In genomic region chr10:117160567-117160966, GRCh38 we compare ENCODE assay signal across 30 cellular contexts. TPM values are rescaled to one million over a fixed set of nuclear protein-coding genes. Genes with fewer than 3 reads are reported as not detected.
"Had no signal": no experiment of that assay in that cellular context is flagged by ENCODE, and none has a peak within 500 bp of the region (broad histone marks: within the 10 kb centered on the region; RNA-seq: fewer than 3 reads in every experiment).

No MANE protein-coding gene starts in this region.

- H3K9me3 ChIP-seq: lower lobe of right lung, ovary, sigmoid colon, spleen, tibial nerve, uterus had no signal

- FAIRE-seq: keratinocyte, small intestine had no signal

- ATAC-seq: left cardiac atrium; left lobe of liver; left ventricle myocardium superior; lower lobe of right lung; natural killer cell treated with Interleukin-12 subunit alpha and Interleukin-12 subunit beta and Interleukin-15 and Interleukin-18, amount 100 ng/mL, for 72 hours; right cardiac atrium; stimulated activated memory B cell treated with anti-CD40 and anti-IgM and Interleukin-4, amounts not matched to agents 10 μg/mL and 1 μg/mL and 100 μg/mL, for 72 hours; stimulated activated naive CD8-positive, alpha-beta T cell treated with anti-CD3 and anti-CD28 coated beads, Interleukin-15, amount 100 ng/mL, for 72 hours had no signal

- DNase-seq: hypothalamus; kidney glomerular epithelial cell; left cardiac atrium; left ventricle myocardium superior; lower lobe of right lung; mammary epithelial cell; mesenchymal stem cell; ovary; right cardiac atrium; sigmoid colon; small intestine; spleen; stimulated activated CD4-positive, alpha-beta T cell treated with anti-CD3 and anti-CD28 coated beads, Interleukin-4, amount 100 ng/mL, for 24 hours; stimulated activated naive CD4-positive, alpha-beta T cell treated with Interleukin-2 at 50 U/mL for 16 hours; stimulated activated naive CD8-positive, alpha-beta T cell treated with anti-CD3 and anti-CD28 coated beads, Interleukin-15, amount 100 ng/mL, for 72 hours; substantia nigra; uterus had no signal

- H3K36me3 ChIP-seq: lower lobe of right lung, ovary, sigmoid colon, spleen, tibial nerve, uterus had no signal

- H3K4me3 ChIP-seq: lower lobe of right lung, ovary, sigmoid colon, spleen, tibial nerve, uterus had no signal

- H3K27ac ChIP-seq: lower lobe of right lung, ovary, sigmoid colon, spleen, tibial nerve, uterus had no signal

RNA-seq across cellular contexts. Expression of gene VAX1, which starts 22.5 kb away (rescaled TPM):
- total RNA-seq: left cardiac atrium; left lobe of liver; left ventricle myocardium superior; lower lobe of right lung; mammary epithelial cell; mucosa of gallbladder; natural killer cell treated with Interleukin-12 subunit alpha and Interleukin-12 subunit beta and Interleukin-15 and Interleukin-18, amount 100 ng/mL, for 72 hours; omental fat pad; ovary; progenitor cell of endocrine pancreas; pulmonary artery endothelial cell; renal cortical epithelial cell; right cardiac atrium; sigmoid colon; spleen; tibial nerve; ureter; uterus had no signal
- polyA plus RNA-seq: keratinocyte, mammary epithelial cell, ovary, right cardiac atrium, sigmoid colon, small intestine, spleen had no signal

RNA-seq across cellular contexts. Expression of gene KCNK18, which starts 36.7 kb away (rescaled TPM):
- total RNA-seq: left cardiac atrium; left lobe of liver; left ventricle myocardium superior; lower lobe of right lung; mammary epithelial cell; mucosa of gallbladder; natural killer cell treated with Interleukin-12 subunit alpha and Interleukin-12 subunit beta and Interleukin-15 and Interleukin-18, amount 100 ng/mL, for 72 hours; omental fat pad; ovary; progenitor cell of endocrine pancreas; pulmonary artery endothelial cell; renal cortical epithelial cell; right cardiac atrium; sigmoid colon; spleen; temporal lobe; tibial nerve; ureter; uterus had no signal
- polyA plus RNA-seq: keratinocyte, mammary epithelial cell, neural cell, ovary, right cardiac atrium, sigmoid colon, small intestine, spleen had no signal
